In the genomic region with DNA sequence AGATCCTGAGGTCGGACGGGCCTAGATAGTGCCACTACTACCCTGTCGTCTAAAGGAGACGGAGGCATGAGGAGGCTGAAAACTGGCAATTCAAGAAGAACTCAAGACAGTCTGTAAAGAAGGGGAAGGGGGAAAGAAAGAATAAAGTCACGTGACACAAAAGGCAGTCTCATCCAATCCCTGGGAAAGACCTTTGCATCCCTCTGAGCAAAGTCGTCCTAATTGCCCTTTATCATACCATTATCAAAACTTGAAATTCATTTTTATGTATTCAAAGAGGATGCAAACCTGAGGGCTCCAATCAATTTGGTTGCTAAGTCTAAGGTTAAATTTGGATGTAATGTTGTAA, we compare ENCODE assay signal across 1 cellular context.
TF ChIP-seq lines count a peak whose summit lies in the region.

No MANE protein-coding gene starts in this region.

TF ChIP-seq in IMR-90, 13 proteins besides CTCF, POLR2A, EP300 and RAD21 (continued from another document):
- TF ChIP-seq MAZ (IDR thresholded peaks at IDR 0.05; ENCODE audit: borderline replicate concordance, low read depth, low read length) (no peak), SMC3 (IDR thresholded peaks at IDR 0.05; ENCODE audit: low read depth, low read length) (no peak), NFE2L2 (IDR thresholded peaks at IDR 0.05; ENCODE audit: low read depth, low read length) (no peak), ELK1 (IDR thresholded peaks at IDR 0.05; ENCODE audit: borderline replicate concordance, low read depth, low read length) (no peak), FOS (IDR thresholded peaks at IDR 0.05; ENCODE audit: low read depth, low read length) (no peak), CEBPB (IDR thresholded peaks at IDR 0.05; ENCODE audit: low read depth, low read length) (no peak), MXI1 (IDR thresholded peaks at IDR 0.05; ENCODE audit: borderline replicate concordance, low read depth, low read length) (no peak), RCOR1 (IDR thresholded peaks at IDR 0.05; ENCODE audit: insufficient replicate concordance, low read length) (no peak)
